9 cellular contexts compared by ENCODE assay signal in genomic region chr7:113172726-113173125, GRCh38.
"Had no signal": no experiment of that assay in that cellular context is flagged by ENCODE, and none has a peak within 500 bp of the region (broad histone marks: within the 10 kb centered on the region; RNA-seq: fewer than 3 reads in every experiment).

No MANE protein-coding gene starts in this region.

- DNase-seq: GM23248, H7, HFFc6, KG1 had no signal

- H3K27ac ChIP-seq: GM23248, HL-60 had no signal

- H2AFZ ChIP-seq: GM23248 had no signal

- H3K4me3 Mint-ChIP-seq: HFFc6, IgD-negative memory B cell had no signal

- H3K36me3 ChIP-seq: HAP-1 had no signal

- H3K4me1 Mint-ChIP-seq: IgD-negative memory B cell had no signal

- H3K4me1 ChIP-seq: HAP-1 had no signal

- H3K9me3 ChIP-seq: HAP-1 had no signal

- FAIRE-seq: HepG2 had no signal

- H3K9ac ChIP-seq: GM23248 had no signal

- H3K4me3 ChIP-seq: GM23248, HAP-1 had no signal

- ATAC-seq: HCT116, HepG2 had no signal

- H3K27ac Mint-ChIP-seq: HFFc6, IgD-negative memory B cell had no signal

- H3K36me3 Mint-ChIP-seq: IgD-negative memory B cell had no signal

- H3K9me3 Mint-ChIP-seq: HFFc6 had no signal
